In the genomic region with DNA sequence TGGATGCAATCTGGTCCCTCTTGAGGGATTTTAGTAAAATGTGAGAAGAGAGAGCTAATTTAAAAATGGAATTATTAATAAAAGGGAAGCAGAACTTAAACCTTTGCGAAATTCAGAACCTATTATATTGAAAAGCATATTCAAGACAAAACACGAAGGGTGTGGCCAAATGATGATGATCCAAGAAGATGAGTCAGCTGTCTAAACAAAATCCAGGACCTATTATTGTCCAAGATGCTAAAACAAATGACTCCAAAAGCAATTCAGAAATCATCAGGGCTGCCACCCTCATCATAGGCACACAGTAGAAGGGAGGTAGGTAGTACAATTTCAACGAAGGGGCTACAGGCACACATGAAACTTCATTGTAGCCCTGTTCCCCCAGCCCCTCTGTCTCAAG, we compare ENCODE assay signal across 12 cellular contexts.
"Had no signal": no experiment of that assay in that cellular context is flagged by ENCODE, and none has a peak within 500 bp of the region (broad histone marks: within the 10 kb centered on the region; RNA-seq: fewer than 3 reads in every experiment).

No MANE protein-coding gene starts in this region.

- H3K4me3 ChIP-seq: lower lobe of right lung had no signal

- DNase-seq: activated CD4-positive, alpha-beta T cell treated with anti-CD3 and anti-CD28 coated beads, Interleukin-2, amount 50 U/mL, for 1 hour; activated CD8-positive, alpha-beta memory T cell treated with anti-CD3 and anti-CD28 coated beads, Interleukin-2, amount 50 U/mL, for 4 hours; activated naive CD4-positive, alpha-beta T cell treated with anti-CD3 and anti-CD28 coated beads for 36 hours; activated T-cell treated with anti-CD3 and anti-CD28 coated beads, Interleukin-2, amount 50 U/mL, for 4 hours; anterior cingulate cortex; caudate nucleus; effector memory CD8-positive, alpha-beta T cell; head of caudate nucleus; lower lobe of right lung; natural killer cell; stimulated activated naive B cell treated with anti-CD40 and anti-IgM and Interleukin-4, amounts not matched to agents 10 μg/mL and 1 μg/mL and 100 μg/mL, for 72 hours; T-helper 9 cell had no signal

- ATAC-seq: activated T-cell treated with anti-CD3 and anti-CD28 coated beads, Interleukin-2, amount 50 U/mL, for 4 hours; effector memory CD8-positive, alpha-beta T cell; natural killer cell had no signal
